Comparison of ENCODE assay signal across 16 cellular contexts in the genomic region with DNA sequence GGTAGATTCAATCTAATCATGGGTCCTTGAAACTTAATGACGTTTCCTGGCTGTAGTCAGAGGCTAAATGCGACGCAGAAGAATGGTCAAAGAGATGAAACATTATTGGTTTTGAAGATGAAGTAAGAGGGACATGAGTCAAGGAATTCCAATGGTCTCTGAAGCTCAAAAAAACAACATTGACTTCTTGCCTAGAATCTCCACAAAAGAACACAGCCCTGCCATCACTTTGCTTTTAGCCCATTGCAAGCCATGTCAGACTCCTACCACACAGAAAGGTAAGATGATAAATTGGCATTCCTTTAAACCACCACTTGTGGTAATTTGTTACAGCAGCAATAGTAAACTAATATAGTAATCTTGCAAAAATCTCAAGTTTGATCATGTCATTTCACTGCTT.
DNase-seq lines count a peak whose midpoint lies in the region; ATAC-seq and TF ChIP-seq lines count a peak whose summit lies in the region.
"Had no signal": no experiment of that assay in that cellular context is flagged by ENCODE, and none has a peak within 500 bp of the region (broad histone marks: within the 10 kb centered on the region; RNA-seq: fewer than 3 reads in every experiment).

No MANE protein-coding gene starts in this region.

- no CpG with 5 or more reads among the region's 3 CpGs for WGBS in neuronal stem cell (ENCODE audit: extremely low coverage in 2 of 2, insufficient read length in 2 of 2, insufficient replicate concordance in 1 of 2), 2 donors

- no peak overlapping the region for H2AFZ ChIP-seq in neuronal stem cell (ENCODE audit: low read length)
- H2AFZ ChIP-seq: GM23338 had no signal

- no peak overlapping the region for H2BK15ac ChIP-seq in neuronal stem cell (ENCODE audit: low read length)

- H3K27me3 ChIP-seq in neuronal stem cell (ENCODE audit: control insufficient read depth in 3 of 3, insufficient read depth in 3 of 3, low read depth in 1 of 3, low read length in 3 of 3): peaks cover 0 to 2% (median 0%) of the 10 kb centered on the region in 3 experiments

- no peaks in the 10 kb centered on the region for H3K27me3 Mint-ChIP-seq in stimulated activated naive CD8-positive, alpha-beta T cell treated with anti-CD3 and anti-CD28 coated beads, Interleukin-15, amount 100 ng/mL, for 72 hours
- H3K27me3 Mint-ChIP-seq: CD4-positive, alpha-beta memory T cell had no signal

- H4K8ac ChIP-seq in neuronal stem cell (ENCODE audit: low read depth, low read length): no peak overlapping the region

- no peak overlapping the region for H3K18ac ChIP-seq in neuronal stem cell (ENCODE audit: low read length)

- H3K9ac ChIP-seq in neuronal stem cell (ENCODE audit: low read depth, low read length, poor library complexity): no peak overlapping the region

- peaks cover 0 to 3% of the 10 kb centered on the region in 2 donors for H3K9me3 Mint-ChIP-seq in stimulated activated naive CD8-positive, alpha-beta T cell treated with anti-CD3 and anti-CD28 coated beads, Interleukin-15, amount 100 ng/mL, for 72 hours
- H3K9me3 Mint-ChIP-seq: GM23338, H9 had no signal

- H2BK12ac ChIP-seq in neuronal stem cell (ENCODE audit: low read length): no peak overlapping the region

- no peaks in the 10 kb centered on the region for H3K36me3 ChIP-seq in neuronal stem cell (replicated peaks in 1 of 2; ENCODE audit: control insufficient read depth in 2 of 2, insufficient read depth in 2 of 2, low read length in 2 of 2)

- H3K4me3 Mint-ChIP-seq in stimulated activated naive CD8-positive, alpha-beta T cell treated with anti-CD3 and anti-CD28 coated beads, Interleukin-15, amount 100 ng/mL, for 72 hours: no peak overlapping the region
- H3K4me3 Mint-ChIP-seq: GM23338, H9 had no signal

- no peak overlapping the region for H2BK5ac ChIP-seq in neuronal stem cell (ENCODE audit: low read length)

- H3K4ac ChIP-seq in neuronal stem cell (ENCODE audit: low read length): no peak overlapping the region

- DNase-seq in astrocyte of the cerebellum (ENCODE audit: low read depth): peak; percentile 2
- peak; percentile 86 for DNase-seq in kidney glomerular epithelial cell (lab: John Stamatoyannopoulos, UW)
- DNase-seq in renal cortical epithelial cell (ENCODE audit: low read depth): peak; percentile 9
- no peak for DNase-seq in neuronal stem cell (ENCODE audit: low spot score)
- DNase-seq in stimulated activated naive CD8-positive, alpha-beta T cell treated with anti-CD3 and anti-CD28 coated beads, Interleukin-15, amount 100 ng/mL, for 72 hours: no peak
- DNase-seq: C1 segment of cervical spinal cord; Calu3; CD4-positive, alpha-beta memory T cell; COR-L47; DMS53; DMS79 treated with DMSO at 0.1 percent for 48 hours; GF-D8; H9 had no signal

- H4K91ac ChIP-seq in neuronal stem cell (ENCODE audit: low read depth, low read length, poor library complexity): no peak overlapping the region

- no peak overlapping the region for H3K4me2 ChIP-seq in neuronal stem cell (ENCODE audit: insufficient read depth, low read length, poor library complexity, severe bottlenecking)
- H3K4me2 ChIP-seq: GM23338 had no signal

- H2AK5ac ChIP-seq in neuronal stem cell (ENCODE audit: low read depth, low read length): no peak overlapping the region

- in situ Hi-C loops in astrocyte of the cerebellum (cut with HindIII; ENCODE audit: low sequenced_read_pairs): no loop called here

- H2BK120ac ChIP-seq in neuronal stem cell (ENCODE audit: low read depth, low read length): no peak overlapping the region

- no peaks in the 10 kb centered on the region for H3K9me3 ChIP-seq in neuronal stem cell (replicated peaks in 1 of 2; ENCODE audit: control insufficient read depth in 2 of 2, insufficient read depth in 1 of 2, low read depth in 1 of 2, low read length in 2 of 2)

- H3K4me1 ChIP-seq in neuronal stem cell (ENCODE audit: control insufficient read depth in 2 of 2, insufficient read depth in 1 of 2, low read depth in 1 of 2, low read length in 2 of 2): no peaks in the 10 kb centered on the region

- H3K79me1 ChIP-seq in neuronal stem cell (ENCODE audit: low read depth, low read length): no peaks in the 10 kb centered on the region

- H3K27ac ChIP-seq in neuronal stem cell (replicated peaks; ENCODE audit: low read length): no peak overlapping the region

- H3K23ac ChIP-seq in neuronal stem cell (ENCODE audit: low read depth, low read length, poor library complexity): no peak overlapping the region

- no peak overlapping the region for H3K4me3 ChIP-seq in astrocyte of the cerebellum (ENCODE audit: low read depth, low read length)
- H3K4me3 ChIP-seq in neuronal stem cell (ENCODE audit: low read length in 2 of 2): no peak overlapping the region
- H3K4me3 ChIP-seq: GM23338 had no signal

- H3K14ac ChIP-seq in neuronal stem cell (ENCODE audit: low read length): no peak overlapping the region

- ATAC-seq in HG02759 (IDR thresholded peaks at IDR 0.05; ENCODE audit: unreplicated experiment): no peak
- no peak for ATAC-seq in stimulated activated naive CD8-positive, alpha-beta T cell treated with anti-CD3 and anti-CD28 coated beads, Interleukin-15, amount 100 ng/mL, for 72 hours
- ATAC-seq: GM23338, HCT116 had no signal

- H3K4me1 Mint-ChIP-seq in stimulated activated naive CD8-positive, alpha-beta T cell treated with anti-CD3 and anti-CD28 coated beads, Interleukin-15, amount 100 ng/mL, for 72 hours: peaks cover 8% of the 10 kb centered on the region
- H3K4me1 Mint-ChIP-seq: GM23338, H9 had no signal

- TF ChIP-seq CTCF in astrocyte of the cerebellum (IDR thresholded peaks at IDR 0.05; ENCODE audit: low read depth, low read length, missing control alignments): no peak

- H3K27ac Mint-ChIP-seq in stimulated activated naive CD8-positive, alpha-beta T cell treated with anti-CD3 and anti-CD28 coated beads, Interleukin-15, amount 100 ng/mL, for 72 hours: no peak overlapping the region
- H3K27ac Mint-ChIP-seq: GM23338, H9 had no signal

Comparison
In these comparisons a context has a peak if more than half of its experiments do, and no peak if none do; other contexts are left out.
1. DNase-seq: peak in astrocyte of the cerebellum (single experiment), kidney glomerular epithelial cell (single experiment) and renal cortical epithelial cell (single experiment); none in neuronal stem cell (single experiment) and stimulated activated naive CD8-positive, alpha-beta T cell treated with anti-CD3 and anti-CD28 coated beads, Interleukin-15, amount 100 ng/mL, for 72 hours (0 of 2).